In genomic region chr5:163565931-163566608, GRCh38 we compare ENCODE assay signal across 8 cellular contexts.
DNase-seq lines count a peak whose midpoint lies in the region; ATAC-seq and TF ChIP-seq lines count a peak whose summit lies in the region.

No MANE protein-coding gene starts in this region.

- no peak overlapping the region for H2AFZ ChIP-seq in trophoblast cell (ENCODE audit: insufficient read depth, low read length, poor library complexity)

- H4K12ac ChIP-seq in trophoblast cell (ENCODE audit: low read depth, low read length): no peak overlapping the region

- H3K27me3 ChIP-seq in heart left ventricle (peaks cover 0 to 32% (median 6%) of the 10 kb centered on the region in 9 donors), trophoblast cell (ENCODE audit: insufficient read depth, low read length) (no peaks in the 10 kb centered on the region)

- H3K79me2 ChIP-seq in trophoblast cell (ENCODE audit: control insufficient read depth, insufficient read depth, low read length, poor library complexity): no peaks in the 10 kb centered on the region

- H3K27ac ChIP-seq in heart left ventricle: no peak overlapping the region
- H3K27ac ChIP-seq in trophoblast cell (ENCODE audit: low read depth, low read length): no peak overlapping the region

- in situ Hi-C loops in KBM-7 (cut with MboI; ENCODE audit: low pct_unique_long_range_greater_than_20kb, low sequenced_read_pairs): loop anchor here (25.0 kb wide), 1 partner anchor 921 kb away; no protein-coding TSS in a partner anchor

- no peak overlapping the region for H2BK5ac ChIP-seq in trophoblast cell (ENCODE audit: low read depth, low read length, poor library complexity)

- no peak overlapping the region for H2AK5ac ChIP-seq in trophoblast cell (ENCODE audit: low read length)

- 4% methylated on average over 32 of the region's 32 CpGs for WGBS in heart left ventricle, 4 donors
- WGBS in trophoblast cell (ENCODE audit: extremely low coverage, insufficient coverage, insufficient read length): no CpG with 5 or more reads among the region's 32 CpGs

- H3K23ac ChIP-seq in trophoblast cell (ENCODE audit: low read length): no peak overlapping the region

- no peak overlapping the region for H3K18ac ChIP-seq in trophoblast cell (ENCODE audit: low read length)

- peak; percentile 45 for DNase-seq in ELR (ENCODE audit: low read depth)
- peak; percentile 47 for DNase-seq in KBM-7
- DNase-seq in activated gamma-delta T cell treated with Interleukin-2 at 50 U/mL for 16 hours: peak; percentile 11
- peak in 2 of 5 donors; percentile 17 to 41 for DNase-seq in heart left ventricle
- DNase-seq in trophoblast cell: peak; percentile 77 to 82
- no peak for DNase-seq in NCI-H2171 treated with DMSO at 0.1 percent for 48 hours (lab: John Stamatoyannopoulos, UW)
- no peak for DNase-seq in HPDE6-E6E7 (ENCODE audit: extremely low spot score)

- H3K4ac ChIP-seq in trophoblast cell (ENCODE audit: low read depth, low read length): no peak overlapping the region

- intact Hi-C loops in heart left ventricle (cut with DNase I): loop anchor here in 9 of 10 donors (2.0 to 10.0 kb wide), 5 partner anchors 936 to 1649 kb away; no protein-coding TSS in a partner anchor

- no peak overlapping the region for H2BK12ac ChIP-seq in trophoblast cell (ENCODE audit: low read length)

- H3K14ac ChIP-seq in trophoblast cell (ENCODE audit: low read length): no peak overlapping the region

- ATAC-seq in GM21528 (IDR thresholded peaks at IDR 0.05; ENCODE audit: low FRiP score, unreplicated experiment) (peak; percentile 60), heart left ventricle (peak in 3 of 4 donors; percentile 40 to 58 (median 55))

- no peak for TF ChIP-seq POLR2A in heart left ventricle (IDR thresholded peaks at IDR 0.05)

- H3K36me3 ChIP-seq in heart left ventricle: no peaks in the 10 kb centered on the region
- H3K36me3 ChIP-seq in trophoblast cell (ENCODE audit: control insufficient read depth in 1 of 2, insufficient read depth in 2 of 2, low read length in 2 of 2): no peaks in the 10 kb centered on the region

- H2BK120ac ChIP-seq in trophoblast cell (ENCODE audit: insufficient read depth, low read length, poor library complexity): no peak overlapping the region

- no peak overlapping the region for H4K8ac ChIP-seq in trophoblast cell (ENCODE audit: low read depth, low read length)

- H3K4me3 ChIP-seq in heart left ventricle (peak overlapping the region; percentile 9 to 52 (median 38)), trophoblast cell (ENCODE audit: low read depth, low read length) (peak overlapping the region; percentile 6)

- H3K4me1 ChIP-seq in heart left ventricle (peaks cover 0 to 19% (median 8%) of the 10 kb centered on the region in 12 donors), trophoblast cell (ENCODE audit: control insufficient read depth in 1 of 2, insufficient read depth in 2 of 2, low read length in 2 of 2) (peaks cover 3 to 11% of the 10 kb centered on the region in 2 experiments)

- no peak overlapping the region for H3K9ac ChIP-seq in trophoblast cell (ENCODE audit: low read length)

- TF ChIP-seq CTCF in heart left ventricle (IDR thresholded peaks at IDR 0.05): no peak

- H3K9me3 ChIP-seq in heart left ventricle (no peaks in the 10 kb centered on the region), trophoblast cell (ENCODE audit: insufficient read depth, low read depth, low read length) (no peaks in the 10 kb centered on the region)

- H3K79me1 ChIP-seq in trophoblast cell (ENCODE audit: low read length): no peaks in the 10 kb centered on the region

- no peak overlapping the region for H4K91ac ChIP-seq in trophoblast cell (ENCODE audit: low read depth, low read length)

- H3K4me2 ChIP-seq in trophoblast cell (ENCODE audit: low read length): peak overlapping the region; percentile 76

Comparison
In these comparisons a context has a peak if more than half of its experiments do, and no peak if none do; other contexts are left out.
1. DNase-seq: peak in ELR (single experiment), KBM-7 (single experiment), activated gamma-delta T cell treated with Interleukin-2 at 50 U/mL for 16 hours (single experiment) and trophoblast cell (2 of 2); none in NCI-H2171 treated with DMSO at 0.1 percent for 48 hours (single experiment) and HPDE6-E6E7 (single experiment).